Comparison of ENCODE assay signal across 8 cellular contexts in genomic region chr4:139015269-139015947, GRCh38. TPM values are rescaled to one million over a fixed set of nuclear protein-coding genes. Genes with fewer than 3 reads are reported as not detected.
DNase-seq lines count a peak whose midpoint lies in the region; ATAC-seq, FAIRE-seq and TF ChIP-seq lines count a peak whose summit lies in the region.

A gene with protein sequence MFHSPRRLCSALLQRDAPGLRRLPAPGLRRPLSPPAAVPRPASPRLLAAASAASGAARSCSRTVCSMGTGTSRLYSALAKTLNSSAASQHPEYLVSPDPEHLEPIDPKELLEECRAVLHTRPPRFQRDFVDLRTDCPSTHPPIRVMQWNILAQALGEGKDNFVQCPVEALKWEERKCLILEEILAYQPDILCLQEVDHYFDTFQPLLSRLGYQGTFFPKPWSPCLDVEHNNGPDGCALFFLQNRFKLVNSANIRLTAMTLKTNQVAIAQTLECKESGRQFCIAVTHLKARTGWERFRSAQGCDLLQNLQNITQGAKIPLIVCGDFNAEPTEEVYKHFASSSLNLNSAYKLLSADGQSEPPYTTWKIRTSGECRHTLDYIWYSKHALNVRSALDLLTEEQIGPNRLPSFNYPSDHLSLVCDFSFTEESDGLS (plus strand): TSS chr4:139015781. CDS start chr4:139015982, 201 bp downstream.

- H3K9me3 ChIP-seq in GM23248 (ENCODE audit: low read depth) (no peaks in the 10 kb centered on the region), Karpas-422 (ENCODE audit: low read length) (no peaks in the 10 kb centered on the region), esophagus muscularis mucosa (no peaks in the 10 kb centered on the region)

- H3K27me3 Mint-ChIP-seq in activated T-cell treated with anti-CD3 and anti-CD28 coated beads, Interleukin-2, amount 50 U/mL, for 72 hours (ENCODE audit: low read depth), result no peaks in the 10 kb centered on the region

- peaks cover 0 to 3% of the 10 kb centered on the region in 2 donors for H3K36me3 Mint-ChIP-seq in activated T-cell treated with anti-CD3 and anti-CD28 coated beads, Interleukin-2, amount 50 U/mL, for 72 hours (ENCODE audit: insufficient read depth in 2 of 2)

- H3F3A ChIP-seq in GM23248 (ENCODE audit: insufficient read depth), result peaks cover 41% of the 10 kb centered on the region

- no peak for FAIRE-seq in RCC 7860 (lab: Jason Lieb, UNC)

- peak within 1 kb of the TSS; percentile 81 to 95 for H3K4me3 Mint-ChIP-seq in activated T-cell treated with anti-CD3 and anti-CD28 coated beads, Interleukin-2, amount 50 U/mL, for 72 hours

- H3K27me3 ChIP-seq in GM23248 (replicated peaks; ENCODE audit: insufficient read depth) (no peaks in the 10 kb centered on the region), Karpas-422 (ENCODE audit: low read length) (no peaks in the 10 kb centered on the region; the same call in 1 of the 2 replicates), esophagus muscularis mucosa (no peaks in the 10 kb centered on the region)

- WGBS in GM23248 (ENCODE audit: low coverage in 1 of 2, low lambda C conversion rate in 2 of 2, missing lambda C conversion rate in 2 of 2), 2 experiments, result 0 to 2% methylated on average over 34 to 60 of the region's 62 CpGs
- WGBS in esophagus muscularis mucosa, result under 1% methylated on average over 33 of the region's 62 CpGs

- peaks cover 46% of the 10 kb centered on the region for H3K4me1 ChIP-seq in GM23248 (ENCODE audit: insufficient read depth)
- H3K4me1 ChIP-seq in Karpas-422 (ENCODE audit: low read length), result peaks cover 52% of the 10 kb centered on the region
- peaks cover 19 to 38% (median 31%) of the 10 kb centered on the region in 4 donors for H3K4me1 ChIP-seq in esophagus muscularis mucosa

- TF ChIP-seq POLR2A in esophagus muscularis mucosa (IDR thresholded peaks at IDR 0.05; ENCODE audit: low read depth), result peak; percentile 74

- H3K4me3 ChIP-seq in GM23248 (peak within 1 kb of the TSS; percentile 97), Karpas-422 (ENCODE audit: low read length) (peak within 1 kb of the TSS; percentile 86), esophagus muscularis mucosa (peak within 1 kb of the TSS; percentile 71 to 90 (median 83))

- peak; percentile 9 to 31 (median 16) for TF ChIP-seq CTCF in esophagus muscularis mucosa (IDR thresholded peaks at IDR 0.05)

- H4K20me1 ChIP-seq in GM23248 (ENCODE audit: insufficient read depth) (peaks cover 7% of the 10 kb centered on the region; the same call in 1 of the 2 replicates), Karpas-422 (ENCODE audit: insufficient read depth, low read depth, low read length) (peaks cover 9% of the 10 kb centered on the region)

- no peaks in the 10 kb centered on the region for H3K9me3 Mint-ChIP-seq in activated T-cell treated with anti-CD3 and anti-CD28 coated beads, Interleukin-2, amount 50 U/mL, for 72 hours

- TF ChIP-seq EP300 in esophagus muscularis mucosa (IDR thresholded peaks at IDR 0.05), result no peak

- H3K9me2 ChIP-seq in GM23248 (ENCODE audit: insufficient read depth) (no peaks in the 10 kb centered on the region), Karpas-422 (replicated peaks; ENCODE audit: insufficient read depth, low read length) (no peaks in the 10 kb centered on the region)

- H3K27ac ChIP-seq in GM23248 (peak within 1 kb of the TSS; percentile 95), Karpas-422 (ENCODE audit: low read length) (peak within 1 kb of the TSS; percentile 61), esophagus muscularis mucosa (replicated peaks in 1 of 4) (peak within 1 kb of the TSS; percentile 90 to 95 (median 90))

- H3K9ac ChIP-seq in GM23248 (peak within 1 kb of the TSS; percentile 89), Karpas-422 (ENCODE audit: low read length) (peak within 1 kb of the TSS; percentile 74)

- H3K4me1 Mint-ChIP-seq in activated T-cell treated with anti-CD3 and anti-CD28 coated beads, Interleukin-2, amount 50 U/mL, for 72 hours (ENCODE audit: low read depth), result peaks cover 40% of the 10 kb centered on the region

- peak; percentile 94 for ATAC-seq in activated T-cell treated with anti-CD3 and anti-CD28 coated beads, Interleukin-2, amount 50 U/mL, for 72 hours (replicated peaks in 1 of 2)

- intact Hi-C loops in esophagus muscularis mucosa (cut with DNase I), result loop anchor here (5.0 kb wide), 1 partner anchor 287 kb away; the partner anchor contains the start of genes NAA15 and NDUFC1

- in situ Hi-C loops in GM23248 (cut with MboI), result no loop called here

- peak; percentile 88 for DNase-seq in Daoy (ENCODE audit: low read depth)
- peak; percentile 98 for DNase-seq in GM23248
- peak; percentile 95 for DNase-seq in Karpas-422
- DNase-seq in RCC 7860 (ENCODE audit: low spot score), result peak; percentile 83
- peak; percentile 94 to 97 for DNase-seq in activated T-cell treated with anti-CD3 and anti-CD28 coated beads, Interleukin-2, amount 50 U/mL, for 72 hours
- peak; percentile 96 for DNase-seq in esophagus muscularis mucosa (ENCODE audit: extremely low spot score)
- DNase-seq in myocyte (ENCODE audit: low read depth), result peak; percentile 91
- DNase-seq in stimulated activated CD8-positive, alpha-beta memory T cell treated with anti-CD3 and anti-CD28 coated beads, Interleukin-7, amount 100 ng/mL, for 4 hours (ENCODE audit: low read depth in 2 of 2), result peak; percentile 88 to 91

- H3K36me3 ChIP-seq in GM23248 (ENCODE audit: low read depth), result no peaks in the 10 kb centered on the region
- H3K36me3 ChIP-seq in Karpas-422 (ENCODE audit: insufficient read depth, low read length), result no peaks in the 10 kb centered on the region
- H3K36me3 ChIP-seq in esophagus muscularis mucosa, result no peaks in the 10 kb centered on the region

- peak within 1 kb of the TSS; percentile 93 for H3K4me2 ChIP-seq in GM23248 (ENCODE audit: unreplicated experiment)
- H3K4me2 ChIP-seq in Karpas-422 (ENCODE audit: low read depth, low read length, poor library complexity, severe bottlenecking), result peak within 1 kb of the TSS; percentile 85

- H3K27ac Mint-ChIP-seq in activated T-cell treated with anti-CD3 and anti-CD28 coated beads, Interleukin-2, amount 50 U/mL, for 72 hours, result peak within 1 kb of the TSS; percentile 99

- H3K79me2 ChIP-seq in GM23248 (ENCODE audit: insufficient read depth) (peaks cover 43% of the 10 kb centered on the region), Karpas-422 (ENCODE audit: low read length) (peaks cover 45% of the 10 kb centered on the region)

- H2AFZ ChIP-seq in GM23248, result peak within 1 kb of the TSS; percentile 78
- peak within 1 kb of the TSS; percentile 98 for H2AFZ ChIP-seq in Karpas-422 (ENCODE audit: low read length)

RNA-seq across cellular contexts. Expression of the gene that starts here (rescaled TPM):
- 12.4 and 16.6 TPM in 2 replicates for total RNA-seq in Daoy (2014; rRNA removed; shearing (Covaris generic))
- 12.6 and 15.3 TPM in 2 replicates for total RNA-seq in GM23248 (2014; rRNA removed; shearing (Covaris generic))
- polyA plus RNA-seq in GM23248 (2016; fragmentation: Nextera tagmentation; extraction: Ambion mirVana), result 4.7 and 5.1 TPM in 2 replicates
- 10.6 and 12.6 TPM in 2 replicates for total RNA-seq in Karpas-422 (2014; rRNA removed; shearing (Covaris generic); ENCODE audit: low replicate concordance)
- 10 to 100 TPM; 10.3 to 11.4 TPM for total RNA-seq in activated T-cell treated with anti-CD3 and anti-CD28 coated beads, Interleukin-2, amount 50 U/mL, for 72 hours
- total RNA-seq in esophagus muscularis mucosa (1 to 10 TPM; 1.7 to 7.0 (median 2.1) TPM), myocyte (12.9 and 24.0 TPM in 2 replicates)
- 11.8 TPM for polyA plus RNA-seq in myocyte (2012)

Comparison
In these comparisons a context has a peak if more than half of its experiments do, and no peak if none do; other contexts are left out.
1. Peak in every context shown above with its lines: DNase-seq, ATAC-seq, H3K4me3 ChIP-seq and H3K27ac ChIP-seq.